8 cellular contexts compared by ENCODE assay signal in the genomic region with DNA sequence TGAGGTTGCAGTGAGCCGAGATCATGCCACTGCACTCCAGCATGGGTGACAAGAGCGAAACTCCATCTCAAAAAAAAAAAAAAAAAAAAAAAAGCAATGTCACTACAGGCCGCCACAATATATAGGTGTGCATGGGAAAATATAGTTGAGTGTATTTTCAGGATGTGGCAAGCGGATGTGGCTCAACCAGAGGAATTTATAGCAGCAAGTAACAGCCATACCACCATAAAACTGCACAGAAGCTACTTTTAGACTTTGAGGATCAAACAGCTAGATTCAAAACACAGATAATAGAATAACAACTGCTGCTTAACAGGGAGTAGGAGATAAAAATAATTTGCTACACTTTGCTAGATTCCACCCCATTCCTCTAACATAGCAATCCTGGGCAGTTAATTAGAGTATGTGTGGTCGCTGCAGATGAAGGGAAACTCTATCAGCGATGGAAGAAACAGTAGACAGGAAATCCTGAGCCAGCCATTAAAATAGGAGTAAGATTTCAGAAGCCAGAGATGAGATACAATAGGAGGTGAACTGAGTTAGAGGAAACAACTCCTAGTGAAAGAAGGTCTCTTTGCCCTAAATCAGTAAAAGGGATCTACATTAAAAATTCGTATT.
DNase-seq lines count a peak whose midpoint lies in the region; ATAC-seq and TF ChIP-seq lines count a peak whose summit lies in the region.

No MANE protein-coding gene starts in this region.

- ATAC-seq in CD8-positive, alpha-beta T cell, result peak; percentile 55
- ATAC-seq in GM19467 (IDR thresholded peaks at IDR 0.05; ENCODE audit: unreplicated experiment) (peak; percentile 72), HG03558 (IDR thresholded peaks at IDR 0.05; ENCODE audit: extremely low read depth, unreplicated experiment) (peak; percentile 57)

- no peaks in the 10 kb centered on the region for H3K9me3 Mint-ChIP-seq in CD8-positive, alpha-beta T cell
- peaks cover 7% of the 10 kb centered on the region for H3K9me3 Mint-ChIP-seq in activated T-helper 2 cell treated with anti-CD3 and anti-CD28 coated beads, Interferon-gamma antibody, Interleukin-2, Interleukin-4, amounts not matched to agents 10 μg/mL and 5 μg/mL and 100 μg/mL, durations not matched to agents 14 hours and 24 hours and 36 hours

- peak overlapping the region; percentile 78 for H3K27ac Mint-ChIP-seq in CD8-positive, alpha-beta T cell
- peak overlapping the region; percentile 0 for H3K27ac Mint-ChIP-seq in activated T-helper 2 cell treated with anti-CD3 and anti-CD28 coated beads, Interferon-gamma antibody, Interleukin-2, Interleukin-4, amounts not matched to agents 10 μg/mL and 5 μg/mL and 100 μg/mL, durations not matched to agents 14 hours and 24 hours and 36 hours

- POLR2A ChIA-PET in CD8-positive, alpha-beta T cell (lab: Charles Lee), result interaction anchor here (0.6 to 2.9 kb wide), 5 partner anchors 9 to 318 kb away, joined by 3 to 24 read pairs (median 4); no protein-coding TSS in a partner anchor

- H3K4me1 Mint-ChIP-seq in CD8-positive, alpha-beta T cell (ENCODE audit: low read depth), result peaks cover 86% of the 10 kb centered on the region
- H3K4me1 Mint-ChIP-seq in activated T-helper 2 cell treated with anti-CD3 and anti-CD28 coated beads, Interferon-gamma antibody, Interleukin-2, Interleukin-4, amounts not matched to agents 10 μg/mL and 5 μg/mL and 100 μg/mL, durations not matched to agents 14 hours and 24 hours and 36 hours (ENCODE audit: low read depth), result peaks cover 60% of the 10 kb centered on the region

- no peaks in the 10 kb centered on the region for H3K36me3 ChIP-seq in CD8-positive, alpha-beta T cell (ENCODE audit: insufficient read depth, low read length)
- no peaks in the 10 kb centered on the region for H3K36me3 ChIP-seq in left ventricle myocardium inferior

- no peaks in the 10 kb centered on the region for H3K9me3 ChIP-seq in CD8-positive, alpha-beta T cell (ENCODE audit: low read length)
- no peaks in the 10 kb centered on the region for H3K9me3 ChIP-seq in left ventricle myocardium inferior (replicated peaks)

- no peaks in the 10 kb centered on the region for H3K36me3 Mint-ChIP-seq in CD8-positive, alpha-beta T cell
- H3K36me3 Mint-ChIP-seq in activated T-helper 2 cell treated with anti-CD3 and anti-CD28 coated beads, Interferon-gamma antibody, Interleukin-2, Interleukin-4, amounts not matched to agents 10 μg/mL and 5 μg/mL and 100 μg/mL, durations not matched to agents 14 hours and 24 hours and 36 hours (ENCODE audit: low read depth), result no peaks in the 10 kb centered on the region

- H3K27me3 Mint-ChIP-seq in CD8-positive, alpha-beta T cell (ENCODE audit: low read depth), result no peaks in the 10 kb centered on the region
- no peaks in the 10 kb centered on the region for H3K27me3 Mint-ChIP-seq in activated T-helper 2 cell treated with anti-CD3 and anti-CD28 coated beads, Interferon-gamma antibody, Interleukin-2, Interleukin-4, amounts not matched to agents 10 μg/mL and 5 μg/mL and 100 μg/mL, durations not matched to agents 14 hours and 24 hours and 36 hours (ENCODE audit: low read depth)

- intact Hi-C loops in CD8-positive, alpha-beta T cell (cut with DNase I, micrococcal nuclease), result loop anchor here (1.0 to 10.0 kb wide), 7 partner anchors 13 to 901 kb away; a partner anchor contains a TSS
- intact Hi-C loops in activated T-helper 2 cell treated with anti-CD3 and anti-CD28 coated beads, Interferon-gamma antibody, Interleukin-2, Interleukin-4, amounts not matched to agents 10 μg/mL and 5 μg/mL and 100 μg/mL, durations not matched to agents 14 hours and 24 hours and 36 hours (cut with micrococcal nuclease), result loop anchor here (1.0 to 5.0 kb wide), 3 partner anchors 16 to 137 kb away; no protein-coding TSS in a partner anchor
- intact Hi-C loops in left ventricle myocardium inferior (cut with micrococcal nuclease), result no loop called here

- no peak overlapping the region for H3K4me3 ChIP-seq in CD8-positive, alpha-beta T cell (ENCODE audit: low read depth, low read length)
- H3K4me3 ChIP-seq in left ventricle myocardium inferior, result no peak overlapping the region

- H3K4me1 ChIP-seq in CD8-positive, alpha-beta T cell (ENCODE audit: insufficient read depth, low read length), result peaks cover 43% of the 10 kb centered on the region
- no peaks in the 10 kb centered on the region for H3K4me1 ChIP-seq in left ventricle myocardium inferior

- no peaks in the 10 kb centered on the region for H3K27me3 ChIP-seq in CD8-positive, alpha-beta T cell (ENCODE audit: insufficient read depth, low read length)
- H3K27me3 ChIP-seq in left ventricle myocardium inferior (ENCODE audit: low read depth), result no peaks in the 10 kb centered on the region

- no peak overlapping the region for H3K27ac ChIP-seq in CD8-positive, alpha-beta T cell (ENCODE audit: low read depth, low read length)
- H3K27ac ChIP-seq in left ventricle myocardium inferior (replicated peaks), result no peak overlapping the region

- H3K4me3 Mint-ChIP-seq in CD8-positive, alpha-beta T cell, result peak overlapping the region; percentile 74
- H3K4me3 Mint-ChIP-seq in activated T-helper 2 cell treated with anti-CD3 and anti-CD28 coated beads, Interferon-gamma antibody, Interleukin-2, Interleukin-4, amounts not matched to agents 10 μg/mL and 5 μg/mL and 100 μg/mL, durations not matched to agents 14 hours and 24 hours and 36 hours (ENCODE audit: low read depth), result peak overlapping the region; percentile 0

- CTCF ChIA-PET in CD8-positive, alpha-beta T cell (lab: Charles Lee), result interaction anchor here (1.2 kb wide), 1 partner anchor 12 kb away, joined by 4 read pairs; no protein-coding TSS in a partner anchor

- peak in 3 of 7 experiments; percentile 15 to 34 (median 21) for DNase-seq in CD8-positive, alpha-beta T cell
- peak; percentile 52 for DNase-seq in activated T-helper 2 cell treated with anti-CD3 and anti-CD28 coated beads, Interferon-gamma antibody, Interleukin-2, Interleukin-4, amounts not matched to agents 10 μg/mL and 5 μg/mL and 100 μg/mL, durations not matched to agents 14 hours and 24 hours and 36 hours (ENCODE audit: low spot score)
- no peak for DNase-seq in left ventricle myocardium inferior
- DNase-seq in DMS53 treated with DMSO at 0.1 percent for 48 hours (lab: John Stamatoyannopoulos, UW; ENCODE audit: unreplicated experiment), result no peak
- DNase-seq in HPDE6-E6E7 (ENCODE audit: extremely low spot score), result no peak
- no peak for DNase-seq in NCI-H345 (lab: John Stamatoyannopoulos, UW)

- TF ChIP-seq CTCF in CD8-positive, alpha-beta T cell (IDR thresholded peaks at IDR 0.05), result no peak
- no peak for TF ChIP-seq CTCF in left ventricle myocardium inferior (IDR thresholded peaks at IDR 0.05; ENCODE audit: borderline replicate concordance)
